8 cellular contexts compared by ENCODE assay signal in genomic region chr17:50541916-50542688, GRCh38. TPM values are rescaled to one million over a fixed set of nuclear protein-coding genes. Genes with fewer than 3 reads are reported as not detected.
DNase-seq lines count a peak whose midpoint lies in the region; ATAC-seq and TF ChIP-seq lines count a peak whose summit lies in the region.

No MANE protein-coding gene starts in this region.

- peak; percentile 98 for DNase-seq in GM10266 (ENCODE audit: extremely low spot score)
- no peak for DNase-seq in HFF-Myc (ENCODE audit: extremely low read depth, low read depth)
- peak; percentile 84 for DNase-seq in NB4 (ENCODE audit: low read depth)
- DNase-seq in T follicular helper cell (ENCODE audit: low read depth) = peak; percentile 67
- peak; percentile 84 to 91 (median 90) for DNase-seq in adrenal gland
- peak; percentile 90 for DNase-seq in left cardiac atrium
- DNase-seq in progenitor cell of endocrine pancreas (ENCODE audit: low spot score, unreplicated experiment) = peak; percentile 79
- peak; percentile 94 for DNase-seq in upper lobe of right lung

- intact Hi-C loops in adrenal gland (cut with DNase I) (loop anchor here (5.0 to 10.0 kb wide), 3 partner anchors 55 to 293 kb away; partner anchors contain the start of gene WFIKKN2 (in 1 of the 2)), left cardiac atrium (cut with DNase I) (loop anchor here (10.0 kb wide), 3 partner anchors 57 to 413 kb away; no protein-coding TSS in a partner anchor), upper lobe of right lung (cut with DNase I) (loop anchor here (10.0 kb wide), 2 partner anchors 143 to 303 kb away; no protein-coding TSS in a partner anchor)

- H3K27ac Mint-ChIP-seq in progenitor cell of endocrine pancreas = peak overlapping the region; percentile 98

- no peaks in the 10 kb centered on the region for H3K27me3 ChIP-seq in adrenal gland
- H3K27me3 ChIP-seq in upper lobe of right lung = no peaks in the 10 kb centered on the region

- H3K4me1 ChIP-seq in adrenal gland (replicated peaks in 1 of 2) = peaks cover 22 to 33% of the 10 kb centered on the region in 2 donors
- H3K4me1 ChIP-seq in upper lobe of right lung = peaks cover 21% of the 10 kb centered on the region

- H3K9me3 ChIP-seq in adrenal gland (replicated peaks in 1 of 3) (no peaks in the 10 kb centered on the region), upper lobe of right lung (no peaks in the 10 kb centered on the region)

- H3K4me3 ChIP-seq in HFF-Myc (replicated peaks; ENCODE audit: low read depth, low read length) (peak overlapping the region; percentile 51), NB4 (ENCODE audit: low read depth, low read length) (peak overlapping the region; percentile 55), adrenal gland (peak overlapping the region in 2 of 4 donors; percentile 27 to 50), upper lobe of right lung (peak overlapping the region; percentile 63)

- H3K4me1 Mint-ChIP-seq in progenitor cell of endocrine pancreas (ENCODE audit: low read depth) = peaks cover 32% of the 10 kb centered on the region

- H3K36me3 ChIP-seq in adrenal gland (replicated peaks in 1 of 2) = peaks cover 0 to 7% of the 10 kb centered on the region in 2 donors
- H3K36me3 ChIP-seq in upper lobe of right lung = no peaks in the 10 kb centered on the region

- no peaks in the 10 kb centered on the region for H3K27me3 Mint-ChIP-seq in progenitor cell of endocrine pancreas

- peak; percentile 30 for TF ChIP-seq CTCF in GM10266 (IDR thresholded peaks at IDR 0.05; ENCODE audit: control insufficient read depth, insufficient read depth, low read depth, missing control alignments)
- TF ChIP-seq CTCF in HFF-Myc (IDR thresholded peaks at IDR 0.05; ENCODE audit: low read depth, low read length, missing control alignments) = peak; percentile 29
- no peak for TF ChIP-seq CTCF in NB4 (IDR thresholded peaks at IDR 0.05; ENCODE audit: low read depth, low read length)
- peak in 2 of 6 experiments; percentile 15 to 23 for TF ChIP-seq CTCF in adrenal gland (IDR thresholded peaks at IDR 0.05)
- TF ChIP-seq CTCF in progenitor cell of endocrine pancreas (IDR thresholded peaks at IDR 0.05; ENCODE audit: unreplicated experiment) = peak; percentile 31
- TF ChIP-seq CTCF in upper lobe of right lung (IDR thresholded peaks at IDR 0.05) = peak; percentile 36

- H3K4me3 Mint-ChIP-seq in progenitor cell of endocrine pancreas (ENCODE audit: low read depth) = peak overlapping the region; percentile 72

- peak; percentile 95 for ATAC-seq in left cardiac atrium
- ATAC-seq in upper lobe of right lung = peak; percentile 91

- 1 to 4% (median 1%) methylated on average over 8 to 65 of the region's 65 CpGs for WGBS in adrenal gland, 4 donors

- H3K27ac ChIP-seq in adrenal gland (peak overlapping the region; percentile 3 to 83 (median 79)), upper lobe of right lung (peak overlapping the region; percentile 51)

- H3K36me3 Mint-ChIP-seq in progenitor cell of endocrine pancreas (ENCODE audit: insufficient read depth) = no peaks in the 10 kb centered on the region

- TF ChIP-seq POLR2A in NB4 (IDR thresholded peaks at IDR 0.05; ENCODE audit: extremely low read depth, insufficient read length) (peak; percentile 44), adrenal gland (IDR thresholded peaks at IDR 0.05) (peak; percentile 51 to 82)

- no peaks in the 10 kb centered on the region for H3K9me3 Mint-ChIP-seq in progenitor cell of endocrine pancreas (ENCODE audit: low read depth)

RNA-seq across cellular contexts. Expression of gene SPATA20, which starts 4.9 kb away (rescaled TPM):
- total RNA-seq in adrenal gland (100 to 1,000 TPM in 7 of 8 donors, 10 to 100 TPM in 1; 78.9 to 205 (median 169) TPM), left cardiac atrium (10 to 100 TPM; 41.0 to 41.1 TPM), progenitor cell of endocrine pancreas (84.1 and 90.3 TPM in 2 replicates), upper lobe of right lung (31.6 TPM)
- 100 to 1,000 TPM in 2 of 3 donors, 10 to 100 TPM in 1; 12.7 to 246 (median 150) TPM for polyA plus RNA-seq in adrenal gland

RNA-seq across cellular contexts. Expression of gene EPN3, which starts 9.6 kb away (rescaled TPM):
- total RNA-seq in adrenal gland (10 to 100 TPM in 7 of 8 donors, 1 to 10 TPM in 1; 1.7 to 96.1 (median 38.2) TPM), left cardiac atrium (10 to 100 TPM in 1 of 2 donors, 1 to 10 TPM in 1; 7.0 to 16.1 TPM), progenitor cell of endocrine pancreas (8.5 and 9.1 TPM in 2 replicates), upper lobe of right lung (0.09 TPM)
- 10 to 100 TPM in 2 of 3 donors, 1 to 10 TPM in 1; 1.2 to 32.3 (median 10.5) TPM for polyA plus RNA-seq in adrenal gland

RNA-seq across cellular contexts. Expression of gene CACNA1G, which starts 18.4 kb away (rescaled TPM):
- total RNA-seq in adrenal gland (under 1 TPM in 7 of 8 donors, not detected in 1; 0.06 to 0.72 (median 0.14) TPM), left cardiac atrium (1 to 10 TPM; 5.7 to 6.9 TPM), progenitor cell of endocrine pancreas (0.19 and 0.36 TPM in 2 replicates), upper lobe of right lung (not detected)
- polyA plus RNA-seq in adrenal gland = under 1 TPM; 0.05 to 0.24 (median 0.07) TPM

RNA-seq across cellular contexts. Expression of gene MYCBPAP, which starts 33.9 kb away (rescaled TPM):
- total RNA-seq in adrenal gland = 1 to 10 TPM in 6 of 8 donors, under 1 TPM in 1, not detected in 1; 0.12 to 8.9 (median 2.3) TPM
- polyA plus RNA-seq in adrenal gland = 1 to 10 TPM in 2 of 3 donors, under 1 TPM in 1; 0.27 to 4.4 (median 2.2) TPM
- total RNA-seq in left cardiac atrium = under 1 TPM; 0.39 to 0.59 TPM
- total RNA-seq in progenitor cell of endocrine pancreas = 1.7 and 3.5 TPM in 2 replicates
- total RNA-seq in upper lobe of right lung = 1.3 TPM
